ENCODE assay signal across 1 cellular context in the genomic region with DNA sequence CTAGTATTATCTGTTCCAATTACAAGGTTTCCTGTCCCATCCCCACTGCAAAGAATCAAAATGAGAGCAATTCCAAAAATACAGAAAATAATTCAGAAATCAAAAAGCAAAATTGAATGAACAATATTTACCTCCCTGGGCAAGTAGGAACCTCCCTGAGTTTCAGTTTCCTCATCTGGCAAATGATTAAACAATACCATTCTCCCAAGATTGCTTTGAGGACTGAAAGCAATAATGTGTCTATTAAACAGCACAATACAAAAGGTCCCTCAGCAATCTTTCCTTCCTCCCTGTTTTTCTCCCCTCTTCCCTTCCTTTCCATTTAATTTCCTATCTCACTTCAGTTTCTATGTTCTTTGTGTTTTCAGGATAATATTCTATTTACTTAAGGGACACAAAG.
TF ChIP-seq lines count a peak whose summit lies in the region.

No MANE protein-coding gene starts in this region.

TF ChIP-seq in WTC11, 78 proteins besides CTCF, POLR2A, EP300 and RAD21 (continued from another document):
- TF ChIP-seq, protein P1, sequence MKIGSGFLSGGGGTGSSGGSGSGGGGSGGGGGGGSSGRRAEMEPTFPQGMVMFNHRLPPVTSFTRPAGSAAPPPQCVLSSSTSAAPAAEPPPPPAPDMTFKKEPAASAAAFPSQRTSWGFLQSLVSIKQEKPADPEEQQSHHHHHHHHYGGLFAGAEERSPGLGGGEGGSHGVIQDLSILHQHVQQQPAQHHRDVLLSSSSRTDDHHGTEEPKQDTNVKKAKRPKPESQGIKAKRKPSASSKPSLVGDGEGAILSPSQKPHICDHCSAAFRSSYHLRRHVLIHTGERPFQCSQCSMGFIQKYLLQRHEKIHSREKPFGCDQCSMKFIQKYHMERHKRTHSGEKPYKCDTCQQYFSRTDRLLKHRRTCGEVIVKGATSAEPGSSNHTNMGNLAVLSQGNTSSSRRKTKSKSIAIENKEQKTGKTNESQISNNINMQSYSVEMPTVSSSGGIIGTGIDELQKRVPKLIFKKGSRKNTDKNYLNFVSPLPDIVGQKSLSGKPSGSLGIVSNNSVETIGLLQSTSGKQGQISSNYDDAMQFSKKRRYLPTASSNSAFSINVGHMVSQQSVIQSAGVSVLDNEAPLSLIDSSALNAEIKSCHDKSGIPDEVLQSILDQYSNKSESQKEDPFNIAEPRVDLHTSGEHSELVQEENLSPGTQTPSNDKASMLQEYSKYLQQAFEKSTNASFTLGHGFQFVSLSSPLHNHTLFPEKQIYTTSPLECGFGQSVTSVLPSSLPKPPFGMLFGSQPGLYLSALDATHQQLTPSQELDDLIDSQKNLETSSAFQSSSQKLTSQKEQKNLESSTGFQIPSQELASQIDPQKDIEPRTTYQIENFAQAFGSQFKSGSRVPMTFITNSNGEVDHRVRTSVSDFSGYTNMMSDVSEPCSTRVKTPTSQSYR (CRISPR knock-in tag; IDR thresholded peaks at IDR 0.05): no peak
- TF ChIP-seq ZNF396 (CRISPR knock-in tag; IDR thresholded peaks at IDR 0.05; ENCODE audit: borderline replicate concordance): no peak
- TF ChIP-seq GTF2I (CRISPR knock-in tag; conservative IDR thresholded peaks at IDR 0.05): no peak
- no peak for TF ChIP-seq ZNF263 (CRISPR knock-in tag; IDR thresholded peaks at IDR 0.05; ENCODE audit: low read depth)
- no peak for TF ChIP-seq GRHL2 (CRISPR knock-in tag; IDR thresholded peaks at IDR 0.05; ENCODE audit: insufficient replicate concordance, severe bottlenecking)
- TF ChIP-seq, protein P2, sequence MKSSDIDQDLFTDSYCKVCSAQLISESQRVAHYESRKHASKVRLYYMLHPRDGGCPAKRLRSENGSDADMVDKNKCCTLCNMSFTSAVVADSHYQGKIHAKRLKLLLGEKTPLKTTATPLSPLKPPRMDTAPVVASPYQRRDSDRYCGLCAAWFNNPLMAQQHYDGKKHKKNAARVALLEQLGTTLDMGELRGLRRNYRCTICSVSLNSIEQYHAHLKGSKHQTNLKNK (CRISPR knock-in tag; IDR thresholded peaks at IDR 0.05): no peak
TF ChIP-seq in WTC11: peak in this region for 0.
